ENCODE assay signal across 8 cellular contexts in genomic region chr14:70808023-70808401, GRCh38. TPM values are rescaled to one million over a fixed set of nuclear protein-coding genes. Genes with fewer than 3 reads are reported as not detected.
DNase-seq lines count a peak whose midpoint lies in the region; ATAC-seq, FAIRE-seq and TF ChIP-seq lines count a peak whose summit lies in the region.

No MANE protein-coding gene starts in this region.

- H3K36me3 ChIP-seq in effector memory CD4-positive, alpha-beta T cell (ENCODE audit: control insufficient read depth, insufficient read depth, low read length): no peaks in the 10 kb centered on the region
- no peaks in the 10 kb centered on the region for H3K36me3 ChIP-seq in pancreas

- CTCF ChIA-PET in activated CD4-positive, alpha-beta T cell treated with anti-CD3 and anti-CD28 coated beads for 36 hours (lab: Charles Lee): interaction anchor here (0.6 to 3.6 kb wide), 4 partner anchors 10 to 763 kb away, joined by 3 to 27 read pairs (median 4); no protein-coding TSS in a partner anchor

- DNase-seq in Daoy (ENCODE audit: low read depth) (peak; percentile 70), HuH-7 (ENCODE audit: low spot score) (peak; percentile 21), pancreas (peak in 4 of 6 donors; percentile 34 to 54 (median 38)), GM19240 (ENCODE audit: insufficient read length, low spot score) (no peak), AML-193 (lab: John Stamatoyannopoulos, UW) (no peak)
- peak; percentile 76 for DNase-seq in activated CD4-positive, alpha-beta T cell treated with anti-CD3 and anti-CD28 coated beads for 36 hours
- peak; percentile 26 to 40 (median 30) for DNase-seq in effector memory CD4-positive, alpha-beta T cell

- peaks cover 2% of the 10 kb centered on the region for H3K36me3 Mint-ChIP-seq in activated CD4-positive, alpha-beta T cell treated with anti-CD3 and anti-CD28 coated beads for 36 hours (ENCODE audit: low read depth)

- no peaks in the 10 kb centered on the region for H3K27me3 Mint-ChIP-seq in activated CD4-positive, alpha-beta T cell treated with anti-CD3 and anti-CD28 coated beads for 36 hours

- H3K27ac Mint-ChIP-seq in activated CD4-positive, alpha-beta T cell treated with anti-CD3 and anti-CD28 coated beads for 36 hours: peak overlapping the region; percentile 55

- H3K9me3 ChIP-seq in effector memory CD4-positive, alpha-beta T cell (ENCODE audit: control insufficient read depth, low read length): no peaks in the 10 kb centered on the region
- H3K9me3 ChIP-seq in pancreas: no peaks in the 10 kb centered on the region

- H3K4me1 Mint-ChIP-seq in activated CD4-positive, alpha-beta T cell treated with anti-CD3 and anti-CD28 coated beads for 36 hours: peaks cover 7% of the 10 kb centered on the region

- peak overlapping the region; percentile 62 for H3K27ac ChIP-seq in effector memory CD4-positive, alpha-beta T cell (ENCODE audit: insufficient read depth, low read length, poor library complexity, severe bottlenecking)
- H3K27ac ChIP-seq in pancreas: peak overlapping the region in 3 of 4 donors; percentile 79 to 82 (median 80)

- peak; percentile 29 for ATAC-seq in activated CD4-positive, alpha-beta T cell treated with anti-CD3 and anti-CD28 coated beads for 36 hours
- ATAC-seq in pancreas (peak in 3 of 4 donors; percentile 14 to 28 (median 24)), GM19395 (IDR thresholded peaks at IDR 0.05; ENCODE audit: unreplicated experiment) (no peak)

- H3K27me3 ChIP-seq in effector memory CD4-positive, alpha-beta T cell (replicated peaks; ENCODE audit: control insufficient read depth, insufficient read depth, low read length, poor library complexity, severe bottlenecking): no peaks in the 10 kb centered on the region
- H3K27me3 ChIP-seq in pancreas: no peaks in the 10 kb centered on the region

- H3K4me3 Mint-ChIP-seq in activated CD4-positive, alpha-beta T cell treated with anti-CD3 and anti-CD28 coated beads for 36 hours: no peak overlapping the region

- no peak for FAIRE-seq in pancreas (lab: Jason Lieb, UNC)

- H3K4me3 ChIP-seq in effector memory CD4-positive, alpha-beta T cell (ENCODE audit: insufficient read depth, low read depth, low read length, poor library complexity, severe bottlenecking): peak overlapping the region; percentile 90
- H3K4me3 ChIP-seq in pancreas: peak overlapping the region; percentile 88 to 98 (median 92)

- WGBS in pancreas, 2 donors: 5 to 6% methylated on average over 6 of the region's 6 CpGs

- TF ChIP-seq CTCF in pancreas (IDR thresholded peaks at IDR 0.05): no peak

- POLR2A ChIA-PET in activated CD4-positive, alpha-beta T cell treated with anti-CD3 and anti-CD28 coated beads for 36 hours (lab: Charles Lee): interaction anchor here (3.1 kb wide), 1 partner anchor 78 kb away, joined by 8 read pairs; no protein-coding TSS in a partner anchor

- H3K9me3 Mint-ChIP-seq in activated CD4-positive, alpha-beta T cell treated with anti-CD3 and anti-CD28 coated beads for 36 hours (ENCODE audit: low read depth): no peaks in the 10 kb centered on the region

- intact Hi-C loops in activated CD4-positive, alpha-beta T cell treated with anti-CD3 and anti-CD28 coated beads for 36 hours (cut with DNase I, micrococcal nuclease): loop anchor here in 1 of 2 experiments (2.0 to 5.0 kb wide), 4 partner anchors 79 to 1411 kb away; partner anchors contain the start of genes COX16, ERH, SLC39A9 and SRSF5
- intact Hi-C loops in pancreas (cut with DNase I): no loop called here

- H3K4me1 ChIP-seq in effector memory CD4-positive, alpha-beta T cell (ENCODE audit: control insufficient read depth, insufficient read depth, low read length, poor library complexity, severe bottlenecking): no peaks in the 10 kb centered on the region
- H3K4me1 ChIP-seq in pancreas: peaks cover 0 to 6% (median 0%) of the 10 kb centered on the region in 3 donors

RNA-seq across cellular contexts. Expression of gene MAP3K9, which starts 1.3 kb away (rescaled TPM):
- total RNA-seq in Daoy (2014; rRNA removed; shearing (Covaris generic)): 5.5 and 5.8 TPM in 2 replicates
- 1 to 10 TPM; 5.2 to 6.1 TPM for total RNA-seq in activated CD4-positive, alpha-beta T cell treated with anti-CD3 and anti-CD28 coated beads for 36 hours
- 1 to 10 TPM; 4.7 to 7.6 (median 5.1) TPM for total RNA-seq in pancreas
- 1 to 10 TPM; 2.1 to 3.3 TPM for polyA plus RNA-seq in pancreas

Comparison
In these comparisons a context has a peak if more than half of its experiments do, and no peak if none do; other contexts are left out.
1. DNase-seq: peak in Daoy (single experiment), HuH-7 (single experiment), activated CD4-positive, alpha-beta T cell treated with anti-CD3 and anti-CD28 coated beads for 36 hours (single experiment), effector memory CD4-positive, alpha-beta T cell (3 of 3) and pancreas (4 of 6); none in GM19240 (single experiment) and AML-193 (0 of 2).